In the genomic region with DNA sequence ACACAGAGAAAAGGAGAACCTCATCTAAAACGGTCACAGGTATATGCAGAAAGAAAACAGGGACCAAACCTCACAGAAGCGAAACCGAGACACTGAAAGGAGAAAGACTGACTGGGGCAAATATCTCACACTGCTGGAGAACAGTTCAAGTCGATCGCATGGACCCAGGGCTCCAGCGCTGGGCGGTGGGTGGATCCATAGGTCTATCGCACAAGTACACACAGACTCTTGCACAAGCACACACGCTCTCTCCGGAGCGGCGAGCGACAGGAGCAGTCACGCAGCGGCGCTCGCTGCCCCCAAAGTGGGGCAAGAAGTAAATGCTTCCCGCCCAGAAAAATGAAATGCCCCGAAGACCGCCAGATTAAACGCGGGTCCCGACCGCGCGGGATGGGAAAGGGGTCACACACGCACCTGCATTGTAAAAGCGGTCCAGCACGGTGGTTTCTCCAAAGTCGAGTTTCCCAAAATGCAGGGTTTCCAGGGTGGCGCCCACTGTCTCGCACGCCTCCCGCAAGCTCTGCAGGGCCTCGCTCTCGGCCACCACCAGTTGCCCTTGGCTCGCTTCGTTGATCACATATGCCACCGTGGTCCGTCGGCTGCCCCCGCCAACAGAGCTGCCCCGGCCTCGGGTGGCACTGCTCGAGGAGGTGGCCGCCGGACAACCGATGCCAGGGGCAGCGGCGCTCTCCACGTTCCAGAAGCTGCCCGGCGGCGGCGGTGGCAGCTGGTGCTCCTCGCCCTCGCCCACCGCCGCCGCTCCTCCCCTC, we compare ENCODE assay signal across 8 cellular contexts. TPM values are rescaled to one million over a fixed set of nuclear protein-coding genes. Genes with fewer than 3 reads are reported as not detected.
A peak's percentile ranks its signal among the peaks of the same experiment; 100 is the strongest.
DNase-seq lines count a peak whose midpoint lies in the region; ATAC-seq and TF ChIP-seq lines count a peak whose summit lies in the region.

No MANE protein-coding gene starts in this region.

- TF ChIP-seq EP300 in gastroesophageal sphincter (IDR thresholded peaks at IDR 0.05) = no peak

- DNase-seq in CMK (ENCODE audit: low read depth) (peak; percentile 54), Panc1 (ENCODE audit: low read depth, low spot score) (no peak), activated gamma-delta T cell (lab: John Stamatoyannopoulos, UW) (peak; percentile 38), nucleus accumbens (lab: John Stamatoyannopoulos, UW) (peak in 30 of 56 donors; percentile 3 to 54 (median 36)), type B pancreatic cell (ENCODE audit: extremely low spot score, unreplicated experiment) (no peak)

- H3K9me3 Mint-ChIP-seq in type B pancreatic cell = no peaks in the 10 kb centered on the region

- ATAC-seq in GM19328 (IDR thresholded peaks at IDR 0.05; ENCODE audit: unreplicated experiment) = peak; percentile 29
- peak; percentile 30 for ATAC-seq in HG03457 (IDR thresholded peaks at IDR 0.05; ENCODE audit: unreplicated experiment)
- peak; percentile 59 for ATAC-seq in Panc1
- peak; percentile 46 for ATAC-seq in gastroesophageal sphincter

- peak overlapping the region; percentile 91 for H3K4me3 Mint-ChIP-seq in type B pancreatic cell

- WGBS in gastroesophageal sphincter (ENCODE audit: low coverage in 1 of 2), 2 donors = 2 to 10% methylated on average over 7 of the region's 60 CpGs

- H3K36me3 Mint-ChIP-seq in type B pancreatic cell = no peaks in the 10 kb centered on the region

- peak; percentile 38 to 50 for TF ChIP-seq POLR2A in gastroesophageal sphincter (IDR thresholded peaks at IDR 0.05)

- H3K27ac ChIP-seq in Panc1 (ENCODE audit: low read length) = peak overlapping the region; percentile 73
- peak overlapping the region; percentile 30 to 99 (median 94) for H3K27ac ChIP-seq in gastroesophageal sphincter

- H3K4me1 ChIP-seq in Panc1 (ENCODE audit: control insufficient read depth, insufficient read depth, low read length) = peaks cover 25% of the 10 kb centered on the region
- peaks cover 0 to 59% (median 5%) of the 10 kb centered on the region in 3 donors for H3K4me1 ChIP-seq in gastroesophageal sphincter

- TF ChIP-seq CTCF in Panc1 (IDR thresholded peaks at IDR 0.05) (no peak), gastroesophageal sphincter (IDR thresholded peaks at IDR 0.05) (no peak), type B pancreatic cell (conservative IDR thresholded peaks at IDR 0.05) (no peak)

- H3K4me1 Mint-ChIP-seq in type B pancreatic cell (ENCODE audit: unreplicated experiment) = peaks cover 9% of the 10 kb centered on the region

- in situ Hi-C loops in Panc1 (cut with HindIII; ENCODE audit: low pct_unique_long_range_greater_than_20kb, low sequenced_read_pairs) = no loop called here

- CTCF ChIA-PET in Panc1 (lab: Charles Lee) = interaction anchor here (0.6 to 2.1 kb wide), 9 partner anchors 30 to 526 kb away, joined by 3 to 114 read pairs (median 4); no protein-coding TSS in a partner anchor

- POLR2A ChIA-PET in Panc1 (lab: Charles Lee) = interaction anchor here (0.8 kb wide), 1 partner anchor 147 kb away, joined by 5 read pairs; no protein-coding TSS in a partner anchor

- peaks cover 36% of the 10 kb centered on the region for H3K27me3 Mint-ChIP-seq in type B pancreatic cell

- peak overlapping the region; percentile 85 for H3K27ac Mint-ChIP-seq in type B pancreatic cell

- H3K27me3 ChIP-seq in Panc1 (ENCODE audit: control insufficient read depth, insufficient read depth, low read length) (no peaks in the 10 kb centered on the region), gastroesophageal sphincter (no peaks in the 10 kb centered on the region)

- peak overlapping the region; percentile 74 to 90 for H3K4me3 ChIP-seq in Panc1 (ENCODE audit: low read depth in 2 of 2, low read length in 2 of 2)
- peak overlapping the region; percentile 70 to 92 for H3K4me3 ChIP-seq in gastroesophageal sphincter

- BruUV-seq in Panc1 (replicated peaks; lab: Mats Ljungman, UMichigan) = no TSS peak

- H3K36me3 ChIP-seq in Panc1 (ENCODE audit: control insufficient read depth, insufficient read depth, low read length) = no peaks in the 10 kb centered on the region; the same call in 1 of the 2 replicates
- no peaks in the 10 kb centered on the region for H3K36me3 ChIP-seq in gastroesophageal sphincter

- intact Hi-C loops in Panc1 (cut with micrococcal nuclease; ENCODE audit: unreplicated experiment) = loop anchor here (2.0 kb wide), 1 partner anchor 209 kb away; no protein-coding TSS in a partner anchor

- no peaks in the 10 kb centered on the region for H3K9me3 ChIP-seq in Panc1 (ENCODE audit: control insufficient read depth, insufficient read depth, low read depth, low read length)
- no peaks in the 10 kb centered on the region for H3K9me3 ChIP-seq in gastroesophageal sphincter

RNA-seq across cellular contexts. Expression of gene MAP3K5, which starts 0.8 kb away (rescaled TPM):
- 8.1 TPM for total RNA-seq in Panc1 (2021; ENCODE audit: unreplicated experiment)
- polyA plus RNA-seq in Panc1 (2012; ENCODE audit: insufficient read length) = 4.1 TPM
- total RNA-seq in gastroesophageal sphincter = 10 to 100 TPM; 20.8 to 31.7 (median 23.4) TPM
- 4.7 and 9.9 TPM in 2 replicates for total RNA-seq in type B pancreatic cell (ENCODE audit: low replicate concordance)

RNA-seq across cellular contexts. Expression of gene PEX7, which starts 30.9 kb away (rescaled TPM):
- total RNA-seq in Panc1 (2021; ENCODE audit: unreplicated experiment) (8.8 TPM), gastroesophageal sphincter (10 to 100 TPM in 1 of 4 donors, 1 to 10 TPM in 3; 5.9 to 17.1 (median 6.9) TPM), type B pancreatic cell (ENCODE audit: low replicate concordance) (5.4 and 7.1 TPM in 2 replicates)
- polyA plus RNA-seq in Panc1 (2012; ENCODE audit: insufficient read length) = 13.9 TPM

Comparison
In these comparisons a context has a peak if more than half of its experiments do, and no peak if none do; other contexts are left out.
1. DNase-seq: peak in CMK (single experiment), activated gamma-delta T cell (single experiment) and nucleus accumbens (30 of 56); none in Panc1 (single experiment) and type B pancreatic cell (single experiment).
2. Peak in every context shown above with its lines, with median percentiles within 50 percentile points of each other: ATAC-seq.